In the genomic region with DNA sequence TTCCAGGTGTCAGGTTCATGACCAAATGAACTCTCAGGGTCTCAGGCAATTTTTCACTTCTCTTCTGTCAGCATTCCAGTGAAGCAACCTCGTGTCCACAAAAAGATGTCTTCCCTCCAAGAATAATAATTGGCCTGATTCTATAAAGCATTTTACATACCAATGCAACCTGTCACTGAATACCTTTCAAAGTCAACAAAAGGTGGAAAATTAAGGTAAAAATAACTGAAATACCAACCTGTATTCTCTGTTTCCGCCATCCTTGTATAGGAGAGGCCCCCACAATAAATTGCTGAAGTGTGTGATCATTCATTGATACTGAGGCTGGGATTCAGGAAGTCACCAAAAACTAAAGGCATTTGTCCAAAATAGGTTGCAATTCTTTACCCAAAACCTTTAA, we compare ENCODE assay signal across 6 cellular contexts.
"Had no signal": no experiment of that assay in that cellular context is flagged by ENCODE, and none has a peak within 500 bp of the region (broad histone marks: within the 10 kb centered on the region; RNA-seq: fewer than 3 reads in every experiment).

No MANE protein-coding gene starts in this region.

- H3K9me3 Mint-ChIP-seq: GM23338, H9 had no signal

- H3K36me3 Mint-ChIP-seq: IgD-negative memory B cell had no signal

- H3K27ac ChIP-seq: HL-60 had no signal

- H3K4me3 Mint-ChIP-seq: GM23338, H9, IgD-negative memory B cell had no signal

- H3K4me2 ChIP-seq: GM23338 had no signal

- ATAC-seq: GM23338, HepG2 had no signal

- H3K4me1 Mint-ChIP-seq: GM23338, IgD-negative memory B cell had no signal

- DNase-seq: H9, HCEC 1CT had no signal

- H3K4me3 ChIP-seq: GM23338 had no signal

- H3K27ac Mint-ChIP-seq: H9, IgD-negative memory B cell had no signal
